ENCODE assay signal across 10 cellular contexts in genomic region chr3:48655586-48655985, GRCh38. TPM values are rescaled to one million over a fixed set of nuclear protein-coding genes. Genes with fewer than 3 reads are reported as not detected.
DNase-seq lines count a peak whose midpoint lies in the region; ATAC-seq and TF ChIP-seq lines count a peak whose summit lies in the region.
"Had no signal": no experiment of that assay in that cellular context is flagged by ENCODE, and none has a peak within 500 bp of the region (broad histone marks: within the 10 kb centered on the region; RNA-seq: fewer than 3 reads in every experiment).

No MANE protein-coding gene starts in this region.

- intact Hi-C loops in A673 (cut with micrococcal nuclease; ENCODE audit: unreplicated experiment) = no loop called here
- intact Hi-C loops in dendritic cell treated with granulocyte-macrophage colony-stimulating factor and Interleukin-4, amounts not matched to agents 40 ng/mL and 50 ng/mL, for 4 days (cut with micrococcal nuclease) = no loop called here

- no peak overlapping the region for H2AFZ ChIP-seq in parathyroid adenoma

- H3K27me3 ChIP-seq in A673 (replicated peaks; ENCODE audit: insufficient read depth, low read depth, low read length, poor library complexity) (no peaks in the 10 kb centered on the region), parathyroid adenoma (ENCODE audit: control insufficient read depth, insufficient read depth, low read length) (no peaks in the 10 kb centered on the region)

- H3K9ac ChIP-seq in parathyroid adenoma = no peak overlapping the region

- H3K9me3 Mint-ChIP-seq in dendritic cell treated with granulocyte-macrophage colony-stimulating factor and Interleukin-4, amounts not matched to agents 40 ng/mL and 50 ng/mL, for 4 days = no peaks in the 10 kb centered on the region

- peaks cover 9% of the 10 kb centered on the region for H3K4me1 Mint-ChIP-seq in dendritic cell treated with granulocyte-macrophage colony-stimulating factor and Interleukin-4, amounts not matched to agents 40 ng/mL and 50 ng/mL, for 4 days (ENCODE audit: low read depth)

- peaks cover 5% of the 10 kb centered on the region for H3K79me2 ChIP-seq in parathyroid adenoma

- TF ChIP-seq CTCF in A673 (conservative IDR thresholded peaks at IDR 0.05; ENCODE audit: low read depth, low read length) = no peak
- no peak for TF ChIP-seq CTCF in parathyroid adenoma (IDR thresholded peaks at IDR 0.05)

- H3K27ac Mint-ChIP-seq in dendritic cell treated with granulocyte-macrophage colony-stimulating factor and Interleukin-4, amounts not matched to agents 40 ng/mL and 50 ng/mL, for 4 days = peak overlapping the region; percentile 75

- POLR2A ChIA-PET in A673 (lab: Charles Lee; ENCODE audit: low non-redundant PET) = no interaction called here

- no TSS peak for BruUV-seq in A673 (replicated peaks; lab: Mats Ljungman, UMichigan)

- H3K27me3 Mint-ChIP-seq in dendritic cell treated with granulocyte-macrophage colony-stimulating factor and Interleukin-4, amounts not matched to agents 40 ng/mL and 50 ng/mL, for 4 days = peaks cover 49% of the 10 kb centered on the region

- H3K36me3 ChIP-seq in A673 (ENCODE audit: insufficient read depth, low read length, poor library complexity, severe bottlenecking) = no peaks in the 10 kb centered on the region
- no peaks in the 10 kb centered on the region for H3K36me3 ChIP-seq in parathyroid adenoma (ENCODE audit: control insufficient read depth, insufficient read depth, low read length)

- H3K9me3 ChIP-seq in A673 (ENCODE audit: low read depth, low read length, poor library complexity, severe bottlenecking) (no peaks in the 10 kb centered on the region), parathyroid adenoma (ENCODE audit: control insufficient read depth, low read length) (no peaks in the 10 kb centered on the region)

- peak overlapping the region; percentile 45 for H3K4me3 ChIP-seq in A673 (ENCODE audit: low read depth, low read length, poor library complexity, severe bottlenecking)
- no peak overlapping the region for H3K4me3 ChIP-seq in parathyroid adenoma (ENCODE audit: low read depth, low read length)

- no peak for DNase-seq in A673 (ENCODE audit: low spot score)
- peak in 4 of 5 experiments; percentile 32 to 83 (median 40) for DNase-seq in T-helper 2 cell
- DNase-seq in cerebellar nuclear complex (lab: John Stamatoyannopoulos, UW) = no peak
- DNase-seq in SHP77 treated with DMSO at 0.1 percent for 48 hours (lab: John Stamatoyannopoulos, UW) = no peak
- no peak for DNase-seq in foreskin melanocyte

- H3K4me1 ChIP-seq in A673 (ENCODE audit: insufficient read depth, low read length, poor library complexity, severe bottlenecking) (no peaks in the 10 kb centered on the region), parathyroid adenoma (no peaks in the 10 kb centered on the region)

- H3K4me2 ChIP-seq in parathyroid adenoma (ENCODE audit: low read length) = peak overlapping the region; percentile 80

- ATAC-seq in HG03280 (IDR thresholded peaks at IDR 0.05; ENCODE audit: unreplicated experiment) = no peak

- H3K27ac ChIP-seq in A673 (ENCODE audit: low read depth, low read length, poor library complexity, severe bottlenecking) (no peak overlapping the region), parathyroid adenoma (no peak overlapping the region)

- peak overlapping the region; percentile 69 for H3K4me3 Mint-ChIP-seq in dendritic cell treated with granulocyte-macrophage colony-stimulating factor and Interleukin-4, amounts not matched to agents 40 ng/mL and 50 ng/mL, for 4 days

- no peaks in the 10 kb centered on the region for H3K36me3 Mint-ChIP-seq in dendritic cell treated with granulocyte-macrophage colony-stimulating factor and Interleukin-4, amounts not matched to agents 40 ng/mL and 50 ng/mL, for 4 days (ENCODE audit: low read depth)

- CTCF ChIA-PET in A673 (lab: Charles Lee) = no interaction called here

RNA-seq across cellular contexts. Expression of gene CELSR3, which starts 7.1 kb away (rescaled TPM):
- total RNA-seq in A673 (2021) = 1.2 and 2.1 TPM in 2 replicates

RNA-seq across cellular contexts. Expression of gene SLC26A6, which starts 20.3 kb away (rescaled TPM):
- 11.8 and 12.6 TPM in 2 replicates for total RNA-seq in A673 (2021)

RNA-seq across cellular contexts. Expression of gene NCKIPSD, which starts 30.1 kb away (rescaled TPM):
- total RNA-seq in A673 (2021) = 15.0 and 18.8 TPM in 2 replicates

RNA-seq across cellular contexts. Expression of gene TMEM89, which starts 34.0 kb away (rescaled TPM):
- 0.50 TPM in 1 of 2 replicates, not detected in the other for total RNA-seq in A673 (2021)
- total RNA-seq: liver, NCI-H460 had no signal

RNA-seq across cellular contexts. Expression of gene UQCRC1, which starts 46.1 kb away (rescaled TPM):
- total RNA-seq in A673 (2021) = 189 and 215 TPM in 2 replicates

Comparison
In these comparisons a context has a peak if more than half of its experiments do, and no peak if none do; other contexts are left out.
1. DNase-seq: peak in T-helper 2 cell (4 of 5); none in A673 (single experiment), cerebellar nuclear complex (0 of 2), SHP77 treated with DMSO at 0.1 percent for 48 hours (single experiment) and foreskin melanocyte (single experiment).